8 cellular contexts compared by ENCODE assay signal in the genomic region with DNA sequence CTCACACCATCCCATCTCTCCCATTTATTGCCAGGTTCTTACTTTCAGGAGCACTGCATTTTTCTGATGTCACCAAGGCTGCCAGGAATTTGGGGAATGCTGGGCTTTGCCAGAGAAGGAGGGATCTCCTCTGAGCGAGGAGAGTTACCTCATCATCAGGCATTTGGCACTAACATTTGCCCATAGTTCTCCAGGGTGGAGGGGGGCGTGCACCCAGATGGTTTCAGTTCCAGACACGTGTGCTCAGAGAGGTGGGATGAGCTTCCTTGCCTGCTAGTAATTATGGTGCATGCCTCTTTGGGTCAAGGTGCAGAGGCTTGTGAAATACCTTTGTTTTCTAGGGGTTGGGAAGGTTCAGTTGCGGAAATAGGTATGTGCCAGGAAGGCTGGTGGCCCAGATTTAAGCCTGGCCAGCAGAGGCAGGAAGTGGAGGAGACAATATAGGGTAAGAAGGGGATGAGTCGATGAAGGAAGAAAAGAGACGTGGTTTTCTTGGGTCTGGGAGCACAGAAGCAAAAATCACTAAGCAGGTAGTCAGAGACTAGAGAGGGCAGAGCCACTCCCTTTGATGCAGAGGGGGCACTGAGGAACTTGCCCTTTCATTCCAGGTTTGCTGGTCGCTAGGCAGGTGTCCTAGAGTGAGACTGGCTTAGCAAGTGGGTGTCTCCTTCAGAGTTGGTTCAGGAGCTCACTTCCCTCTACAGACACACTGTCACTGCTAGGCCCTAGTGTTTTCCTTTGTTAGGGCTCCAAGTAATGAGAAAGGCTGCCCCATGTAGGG. TPM values are rescaled to one million over a fixed set of nuclear protein-coding genes. Genes with fewer than 3 reads are reported as not detected.
DNase-seq lines count a peak whose midpoint lies in the region; ATAC-seq and TF ChIP-seq lines count a peak whose summit lies in the region.

No MANE protein-coding gene starts in this region.

- POLR2A ChIA-PET in HEK293 (lab: Yijun Ruan, JAX), result interaction anchor here (0.5 to 4.2 kb wide), 3 partner anchors 7 to 88 kb away, joined by 3 to 53 read pairs (median 5); a partner anchor contains a TSS

- H3K27ac ChIP-seq in HEK293 (ENCODE audit: extremely low read depth, low read depth, low read length), result no peak overlapping the region

- H3K9me3 ChIP-seq in HEK293 (ENCODE audit: control insufficient read depth, insufficient read depth, low read depth, low read length) (no peaks in the 10 kb centered on the region), skeletal muscle satellite cell (replicated peaks; ENCODE audit: low read length) (no peaks in the 10 kb centered on the region)

- peak overlapping the region; percentile 62 for H3K4me2 ChIP-seq in skeletal muscle satellite cell (ENCODE audit: low read length)

- H3K4me3 ChIP-seq in HEK293 (ENCODE audit: low read depth, low read length) (no peak overlapping the region), skeletal muscle satellite cell (ENCODE audit: low read length) (peak overlapping the region; percentile 8)

- H3K4me1 ChIP-seq in HEK293 (ENCODE audit: control insufficient read depth, insufficient read depth, low read length), result peaks cover 11% of the 10 kb centered on the region
- H3K4me1 ChIP-seq in skeletal muscle satellite cell (ENCODE audit: control insufficient read depth, insufficient read depth, low read length), result peaks cover 42% of the 10 kb centered on the region

- DNase-seq in T1000 (lab: John Stamatoyannopoulos, UW) (peak; percentile 71), left cardiac atrium (peak; percentile 59), NCI-H524 (lab: John Stamatoyannopoulos, UW) (no peak), posterior vena cava (ENCODE audit: low spot score) (no peak), NCI-H526 treated with DMSO at 0.1 percent for 48 hours (lab: John Stamatoyannopoulos, UW) (no peak), NCI-H2227 treated with DMSO at 0.1 percent for 48 hours (lab: John Stamatoyannopoulos, UW) (no peak)

- H3K9ac ChIP-seq in skeletal muscle satellite cell (ENCODE audit: low read depth, low read length), result peak overlapping the region; percentile 3

- no peak for TF ChIP-seq CTCF in HEK293 (tag by site-specific recombination; IDR thresholded peaks at IDR 0.05)

- CTCF ChIA-PET in HEK293 (lab: Yijun Ruan, JAX), result interaction anchor here (0.5 to 0.6 kb wide), 2 partner anchors 72 to 197 kb away, joined by 3 to 4 read pairs; no protein-coding TSS in a partner anchor

- no peaks in the 10 kb centered on the region; a peak in 1 of 3 replicates for H3K36me3 ChIP-seq in HEK293 (ENCODE audit: control insufficient read depth in 2 of 2, insufficient read depth in 1 of 2, low read length in 2 of 2)
- H3K36me3 ChIP-seq in skeletal muscle satellite cell (ENCODE audit: insufficient read depth, low read length), result no peaks in the 10 kb centered on the region

- ATAC-seq in left cardiac atrium, result peak; percentile 91 to 95

- H3K27me3 ChIP-seq in skeletal muscle satellite cell (ENCODE audit: control insufficient read depth, insufficient read depth, low read length), result no peaks in the 10 kb centered on the region

- intact Hi-C loops in left cardiac atrium (cut with DNase I), result no loop called here
- intact Hi-C loops in posterior vena cava (cut with DNase I), result no loop called here

TF ChIP-seq in HEK293, 187 proteins besides CTCF, POLR2A, EP300 and RAD21 (continues in another document):
- no peak for TF ChIP-seq ZNF202 (tag by site-specific recombination; IDR thresholded peaks at IDR 0.05; ENCODE audit: borderline replicate concordance)
- no peak for TF ChIP-seq ZNF221 (tag by site-specific recombination; IDR thresholded peaks at IDR 0.05; ENCODE audit: borderline replicate concordance)
- TF ChIP-seq ZNF184 (tag by site-specific recombination; IDR thresholded peaks at IDR 0.05), result peak; percentile 61; the same call in 1 of the 2 replicates
- TF ChIP-seq ZNF530 (tag by site-specific recombination; IDR thresholded peaks at IDR 0.05; ENCODE audit: low read depth), result no peak
- TF ChIP-seq, protein P1, sequence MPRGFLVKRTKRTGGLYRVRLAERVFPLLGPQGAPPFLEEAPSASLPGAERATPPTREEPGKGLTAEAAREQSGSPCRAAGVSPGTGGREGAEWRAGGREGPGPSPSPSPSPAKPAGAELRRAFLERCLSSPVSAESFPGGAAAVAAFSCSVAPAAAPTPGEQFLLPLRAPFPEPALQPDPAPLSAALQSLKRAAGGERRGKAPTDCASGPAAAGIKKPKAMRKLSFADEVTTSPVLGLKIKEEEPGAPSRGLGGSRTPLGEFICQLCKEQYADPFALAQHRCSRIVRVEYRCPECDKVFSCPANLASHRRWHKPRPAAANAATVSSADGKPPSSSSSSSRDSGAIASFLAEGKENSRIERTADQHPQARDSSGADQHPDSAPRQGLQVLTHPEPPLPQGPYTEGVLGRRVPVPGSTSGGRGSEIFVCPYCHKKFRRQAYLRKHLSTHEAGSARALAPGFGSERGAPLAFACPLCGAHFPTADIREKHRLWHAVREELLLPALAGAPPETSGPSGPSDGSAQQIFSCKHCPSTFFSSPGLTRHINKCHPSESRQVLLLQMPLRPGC (tag by site-specific recombination; IDR thresholded peaks at IDR 0.05), result peak; percentile 59
- TF ChIP-seq, protein P2, sequence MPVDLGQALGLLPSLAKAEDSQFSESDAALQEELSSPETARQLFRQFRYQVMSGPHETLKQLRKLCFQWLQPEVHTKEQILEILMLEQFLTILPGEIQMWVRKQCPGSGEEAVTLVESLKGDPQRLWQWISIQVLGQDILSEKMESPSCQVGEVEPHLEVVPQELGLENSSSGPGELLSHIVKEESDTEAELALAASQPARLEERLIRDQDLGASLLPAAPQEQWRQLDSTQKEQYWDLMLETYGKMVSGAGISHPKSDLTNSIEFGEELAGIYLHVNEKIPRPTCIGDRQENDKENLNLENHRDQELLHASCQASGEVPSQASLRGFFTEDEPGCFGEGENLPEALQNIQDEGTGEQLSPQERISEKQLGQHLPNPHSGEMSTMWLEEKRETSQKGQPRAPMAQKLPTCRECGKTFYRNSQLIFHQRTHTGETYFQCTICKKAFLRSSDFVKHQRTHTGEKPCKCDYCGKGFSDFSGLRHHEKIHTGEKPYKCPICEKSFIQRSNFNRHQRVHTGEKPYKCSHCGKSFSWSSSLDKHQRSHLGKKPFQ (tag by site-specific recombination; IDR thresholded peaks at IDR 0.05), result no peak
- TF ChIP-seq, protein P3, sequence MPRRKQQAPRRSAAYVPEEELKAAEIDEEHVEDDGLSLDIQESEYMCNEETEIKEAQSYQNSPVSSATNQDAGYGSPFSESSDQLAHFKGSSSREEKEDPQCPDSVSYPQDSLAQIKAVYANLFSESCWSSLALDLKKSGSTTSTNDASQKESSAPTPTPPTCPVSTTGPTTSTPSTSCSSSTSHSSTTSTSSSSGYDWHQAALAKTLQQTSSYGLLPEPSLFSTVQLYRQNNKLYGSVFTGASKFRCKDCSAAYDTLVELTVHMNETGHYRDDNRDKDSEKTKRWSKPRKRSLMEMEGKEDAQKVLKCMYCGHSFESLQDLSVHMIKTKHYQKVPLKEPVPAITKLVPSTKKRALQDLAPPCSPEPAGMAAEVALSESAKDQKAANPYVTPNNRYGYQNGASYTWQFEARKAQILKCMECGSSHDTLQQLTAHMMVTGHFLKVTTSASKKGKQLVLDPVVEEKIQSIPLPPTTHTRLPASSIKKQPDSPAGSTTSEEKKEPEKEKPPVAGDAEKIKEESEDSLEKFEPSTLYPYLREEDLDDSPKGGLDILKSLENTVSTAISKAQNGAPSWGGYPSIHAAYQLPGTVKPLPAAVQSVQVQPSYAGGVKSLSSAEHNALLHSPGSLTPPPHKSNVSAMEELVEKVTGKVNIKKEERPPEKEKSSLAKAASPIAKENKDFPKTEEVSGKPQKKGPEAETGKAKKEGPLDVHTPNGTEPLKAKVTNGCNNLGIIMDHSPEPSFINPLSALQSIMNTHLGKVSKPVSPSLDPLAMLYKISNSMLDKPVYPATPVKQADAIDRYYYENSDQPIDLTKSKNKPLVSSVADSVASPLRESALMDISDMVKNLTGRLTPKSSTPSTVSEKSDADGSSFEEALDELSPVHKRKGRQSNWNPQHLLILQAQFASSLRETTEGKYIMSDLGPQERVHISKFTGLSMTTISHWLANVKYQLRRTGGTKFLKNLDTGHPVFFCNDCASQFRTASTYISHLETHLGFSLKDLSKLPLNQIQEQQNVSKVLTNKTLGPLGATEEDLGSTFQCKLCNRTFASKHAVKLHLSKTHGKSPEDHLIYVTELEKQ (tag by site-specific recombination; IDR thresholded peaks at IDR 0.05; ENCODE audit: borderline replicate concordance), result no peak
- TF ChIP-seq, protein P4, sequence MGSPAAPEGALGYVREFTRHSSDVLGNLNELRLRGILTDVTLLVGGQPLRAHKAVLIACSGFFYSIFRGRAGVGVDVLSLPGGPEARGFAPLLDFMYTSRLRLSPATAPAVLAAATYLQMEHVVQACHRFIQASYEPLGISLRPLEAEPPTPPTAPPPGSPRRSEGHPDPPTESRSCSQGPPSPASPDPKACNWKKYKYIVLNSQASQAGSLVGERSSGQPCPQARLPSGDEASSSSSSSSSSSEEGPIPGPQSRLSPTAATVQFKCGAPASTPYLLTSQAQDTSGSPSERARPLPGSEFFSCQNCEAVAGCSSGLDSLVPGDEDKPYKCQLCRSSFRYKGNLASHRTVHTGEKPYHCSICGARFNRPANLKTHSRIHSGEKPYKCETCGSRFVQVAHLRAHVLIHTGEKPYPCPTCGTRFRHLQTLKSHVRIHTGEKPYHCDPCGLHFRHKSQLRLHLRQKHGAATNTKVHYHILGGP (tag by site-specific recombination; IDR thresholded peaks at IDR 0.05), result no peak
- no peak for TF ChIP-seq ZNF561 (tag by site-specific recombination; IDR thresholded peaks at IDR 0.05; ENCODE audit: borderline replicate concordance)
- peak; percentile 96 for TF ChIP-seq SP7 (tag by site-specific recombination; IDR thresholded peaks at IDR 0.05)
- TF ChIP-seq ZNF426 (tag by site-specific recombination; IDR thresholded peaks at IDR 0.05), result no peak

RNA-seq across cellular contexts. Expression of a gene that starts 7.2 kb away (rescaled TPM):
- total RNA-seq in left cardiac atrium (1 to 10 TPM; 3.9 TPM), posterior vena cava (1 to 10 TPM; 5.4 to 6.6 TPM)
- total RNA-seq in skeletal muscle satellite cell (2012; rRNA removed), result 3.1 and 3.3 TPM in 2 replicates

RNA-seq across cellular contexts. Expression of a gene that starts 36.1 kb away (rescaled TPM):
- total RNA-seq in left cardiac atrium (1 to 10 TPM; 2.0 to 2.7 TPM), posterior vena cava (under 1 TPM in 1 of 2 donors, not detected in 1; 0.29 TPM)
- not detected in 2 replicates for total RNA-seq in skeletal muscle satellite cell (2012; rRNA removed)

Comparison
In these comparisons a context has a peak if more than half of its experiments do, and no peak if none do; other contexts are left out.
1. DNase-seq: peak in T1000 (single experiment) and left cardiac atrium (single experiment); none in NCI-H524 (0 of 2), posterior vena cava (single experiment), NCI-H526 treated with DMSO at 0.1 percent for 48 hours (single experiment) and NCI-H2227 treated with DMSO at 0.1 percent for 48 hours (single experiment).